In genomic region chr17:21041753-21042433, GRCh38 we compare ENCODE assay signal across 8 cellular contexts. TPM values are rescaled to one million over a fixed set of nuclear protein-coding genes. Genes with fewer than 3 reads are reported as not detected.
DNase-seq lines count a peak whose midpoint lies in the region; ATAC-seq, FAIRE-seq and TF ChIP-seq lines count a peak whose summit lies in the region.

No MANE protein-coding gene starts in this region.

- H3K79me2 ChIP-seq in HepG2 (ENCODE audit: insufficient read depth, low read length), result peaks cover 52% of the 10 kb centered on the region

- ATAC-seq in GM21576 (IDR thresholded peaks at IDR 0.05; ENCODE audit: unreplicated experiment) (peak; percentile 26), HepG2 (peak; percentile 26)

- no peak for FAIRE-seq in HepG2 (lab: Jason Lieb, UNC)

- H3K36me3 ChIP-seq in HepG2 (replicated peaks in 1 of 2; ENCODE audit: control insufficient read depth in 1 of 2, insufficient read depth in 2 of 2, low read length in 2 of 2), result peaks cover 0 to 12% of the 10 kb centered on the region in 2 experiments; a peak in 2 of 5 replicates

- no peaks in the 10 kb centered on the region for H3K27me3 Mint-ChIP-seq in activated CD4-positive, alpha-beta T cell treated with anti-CD3 and anti-CD28 coated beads, Interleukin-2, amount 10 ng/mL, durations not matched to agents 24 days and 14 days
- no peaks in the 10 kb centered on the region for H3K27me3 Mint-ChIP-seq in dendritic cell treated with granulocyte-macrophage colony-stimulating factor and Interleukin-4, amounts not matched to agents 40 ng/mL and 50 ng/mL, for 4 days

- peaks cover 46% of the 10 kb centered on the region for H3K4me1 ChIP-seq in HepG2 (ENCODE audit: insufficient read depth, low read length)

- DNase-seq in AG08396 (ENCODE audit: low spot score), result peak; percentile 73
- DNase-seq in NCI-H345 (lab: John Stamatoyannopoulos, UW), result peak; percentile 77
- peak; percentile 92 for DNase-seq in activated CD4-positive, alpha-beta T cell treated with anti-CD3 and anti-CD28 coated beads, Interleukin-2, amount 10 ng/mL, durations not matched to agents 24 days and 14 days
- DNase-seq in HepG2 (ENCODE audit: low spot score), result peak; percentile 71
- DNase-seq in stimulated activated CD4-positive, alpha-beta T cell treated with anti-CD3 and anti-CD28 coated beads, Interleukin-2, amount 100 ng/mL, for 24 hours, result peak; percentile 76 to 80
- DNase-seq in DMS153 (lab: John Stamatoyannopoulos, UW), result no peak

- CTCF ChIA-PET in HepG2 (lab: Yijun Ruan, JAX; ENCODE audit: low intra/inter-chr PET ratio, low total read pairs), result no interaction called here

- peak overlapping the region; percentile 82 to 100 (median 95) for H3K4me3 ChIP-seq in HepG2 (replicated peaks in 1 of 3; ENCODE audit: insufficient read depth in 1 of 3, low read depth in 2 of 3, low read length in 3 of 3)

- WGBS in HepG2 (ENCODE audit: low lambda C conversion rate), result 2% methylated on average over 40 of the region's 45 CpGs

- peaks cover 33% of the 10 kb centered on the region for H3K4me1 Mint-ChIP-seq in activated CD4-positive, alpha-beta T cell treated with anti-CD3 and anti-CD28 coated beads, Interleukin-2, amount 10 ng/mL, durations not matched to agents 24 days and 14 days
- peaks cover 40% of the 10 kb centered on the region for H3K4me1 Mint-ChIP-seq in dendritic cell treated with granulocyte-macrophage colony-stimulating factor and Interleukin-4, amounts not matched to agents 40 ng/mL and 50 ng/mL, for 4 days (ENCODE audit: low read depth)

- peak overlapping the region; percentile 97 for H3K27ac ChIP-seq in HepG2 (ENCODE audit: extremely low read length, insufficient read depth, low read length)

- TF ChIP-seq RAD21 in HepG2 (CRISPR knock-in tag; IDR thresholded peaks at IDR 0.05), result no peak

- POLR2A ChIA-PET in HepG2 (lab: Yijun Ruan, JAX), result interaction anchor here (0.6 to 2.2 kb wide), 6 partner anchors 9 to 245 kb away, joined by 3 to 21 read pairs (median 4); no protein-coding TSS in a partner anchor

- intact Hi-C loops in activated CD4-positive, alpha-beta T cell treated with anti-CD3 and anti-CD28 coated beads, Interleukin-2, amount 10 ng/mL, durations not matched to agents 24 days and 14 days (cut with micrococcal nuclease), result loop anchor here (2.0 kb wide), 1 partner anchor 243 kb away; the partner anchor contains the start of gene MAP2K3
- intact Hi-C loops in dendritic cell treated with granulocyte-macrophage colony-stimulating factor and Interleukin-4, amounts not matched to agents 40 ng/mL and 50 ng/mL, for 4 days (cut with micrococcal nuclease), result loop anchor here (2.0 to 5.0 kb wide), 5 partner anchors 70 to 235 kb away; partner anchors contain the start of genes DHRS7B and TMEM11
- intact Hi-C loops in HepG2 (cut with micrococcal nuclease; ENCODE audit: unreplicated experiment), result loop anchor here (2.0 to 10.0 kb wide), 2 partner anchors 85 to 243 kb away; partner anchors contain the start of genes DHRS7B and MAP2K3

- peak overlapping the region; percentile 100 for H3K4me3 Mint-ChIP-seq in activated CD4-positive, alpha-beta T cell treated with anti-CD3 and anti-CD28 coated beads, Interleukin-2, amount 10 ng/mL, durations not matched to agents 24 days and 14 days
- H3K4me3 Mint-ChIP-seq in dendritic cell treated with granulocyte-macrophage colony-stimulating factor and Interleukin-4, amounts not matched to agents 40 ng/mL and 50 ng/mL, for 4 days, result peak overlapping the region; percentile 100

- no peaks in the 10 kb centered on the region for H3K9me3 ChIP-seq in HepG2 (ENCODE audit: low read length)

- H3K36me3 Mint-ChIP-seq in activated CD4-positive, alpha-beta T cell treated with anti-CD3 and anti-CD28 coated beads, Interleukin-2, amount 10 ng/mL, durations not matched to agents 24 days and 14 days (ENCODE audit: low read depth), result peaks cover 19% of the 10 kb centered on the region
- H3K36me3 Mint-ChIP-seq in dendritic cell treated with granulocyte-macrophage colony-stimulating factor and Interleukin-4, amounts not matched to agents 40 ng/mL and 50 ng/mL, for 4 days (ENCODE audit: low read depth), result peaks cover 32% of the 10 kb centered on the region

- no peak overlapping the region for H2AFZ ChIP-seq in HepG2 (ENCODE audit: low read length)

- H3K27me3 ChIP-seq in HepG2 (ENCODE audit: control insufficient read depth in 1 of 2, insufficient read depth in 2 of 2, low read length in 2 of 2), result no peaks in the 10 kb centered on the region; a peak in 1 of 5 replicates

- peaks cover 51% of the 10 kb centered on the region for H4K20me1 ChIP-seq in HepG2 (ENCODE audit: insufficient read depth, low read length)

- no peak for TF ChIP-seq CTCF in HepG2 (CRISPR knock-in tag; IDR thresholded peaks at IDR 0.05)

- peak overlapping the region; percentile 79 for H3K4me2 ChIP-seq in HepG2 (ENCODE audit: low read depth, low read length)

- no peak for TF ChIP-seq EP300 in HepG2 (IDR thresholded peaks at IDR 0.05; ENCODE audit: low read depth in 2 of 2, low read length in 2 of 2)
- TF ChIP-seq EP300 in HepG2 (CRISPR knock-in tag; IDR thresholded peaks at IDR 0.05; ENCODE audit: borderline replicate concordance), result no peak

- peak overlapping the region; percentile 98 for H3K27ac Mint-ChIP-seq in activated CD4-positive, alpha-beta T cell treated with anti-CD3 and anti-CD28 coated beads, Interleukin-2, amount 10 ng/mL, durations not matched to agents 24 days and 14 days
- peak overlapping the region; percentile 97 for H3K27ac Mint-ChIP-seq in dendritic cell treated with granulocyte-macrophage colony-stimulating factor and Interleukin-4, amounts not matched to agents 40 ng/mL and 50 ng/mL, for 4 days

- no peak for TF ChIP-seq POLR2A in HepG2 (IDR thresholded peaks at IDR 0.05; ENCODE audit: insufficient read depth in 1 of 2, low read depth in 2 of 2, low read length in 2 of 2)

- H3K9ac ChIP-seq in HepG2 (ENCODE audit: insufficient read depth, low read depth, low read length), result peak overlapping the region; percentile 100

- BruUV-seq in HepG2 (replicated peaks; lab: Mats Ljungman, UMichigan), result TSS peak; percentile 60

- in situ Hi-C loops in HepG2 (cut with HindIII; ENCODE audit: extremely low pct_ligation_motif_present, low pct_unique_long_range_greater_than_20kb), result no loop called here

- H3K9me3 Mint-ChIP-seq in activated CD4-positive, alpha-beta T cell treated with anti-CD3 and anti-CD28 coated beads, Interleukin-2, amount 10 ng/mL, durations not matched to agents 24 days and 14 days, result no peaks in the 10 kb centered on the region
- no peaks in the 10 kb centered on the region for H3K9me3 Mint-ChIP-seq in dendritic cell treated with granulocyte-macrophage colony-stimulating factor and Interleukin-4, amounts not matched to agents 40 ng/mL and 50 ng/mL, for 4 days

TF ChIP-seq in HepG2, 621 proteins besides CTCF, POLR2A, EP300 and RAD21 (continues in another document):
- TF ChIP-seq RCOR2 (CRISPR knock-in tag; IDR thresholded peaks at IDR 0.05) (no peak), HINFP (CRISPR knock-in tag; IDR thresholded peaks at IDR 0.05; ENCODE audit: low read depth) (no peak), DNMT1 (CRISPR knock-in tag; IDR thresholded peaks at IDR 0.05) (no peak), ZFP36L1 (CRISPR knock-in tag; IDR thresholded peaks at IDR 0.05) (no peak)

RNA-seq across cellular contexts. Expression of gene USP22, which starts 0.9 kb away (rescaled TPM):
- total RNA-seq in activated CD4-positive, alpha-beta T cell treated with anti-CD3 and anti-CD28 coated beads, Interleukin-2, amount 10 ng/mL, durations not matched to agents 24 days and 14 days, result 144 and 152 TPM in 2 replicates
- 130 and 131 TPM in 2 replicates for total RNA-seq in HepG2 (2016; rRNA removed; fragmentation: Illumina TruSeq; extraction: Trizol)
- 17.2 and 17.3 TPM in 2 replicates for total RNA-seq in HepG2 (2016; cell fraction: cytosol; rRNA removed; fragmentation: Illumina TruSeq; extraction: Trizol; ENCODE audit: low read depth)
- total RNA-seq in HepG2 (2016; cell fraction: insoluble cytoplasmic fraction; rRNA removed; fragmentation: Illumina TruSeq; extraction: Trizol), result 119 and 130 TPM in 2 replicates
- 54.1 and 54.4 TPM in 2 replicates for total RNA-seq in HepG2 (2016; cell fraction: membrane; rRNA removed; fragmentation: Illumina TruSeq; extraction: Trizol)
- 79.5 and 96.3 TPM in 2 replicates for total RNA-seq in HepG2 (2016; cell fraction: nucleus; rRNA removed; fragmentation: Illumina TruSeq; extraction: Trizol)
- 98.0 and 124 TPM in 2 replicates for polyA plus RNA-seq in HepG2 (2011; rRNA removed)
- 56.8 and 60.3 TPM in 2 replicates for polyA plus RNA-seq in HepG2 (2011; cell fraction: cytosol; rRNA removed)
- polyA plus RNA-seq in HepG2 (2011; cell fraction: nucleus; rRNA removed), result 126 and 139 TPM in 2 replicates
- polyA plus RNA-seq in HepG2 (2012), result 65.0 and 69.3 TPM in 2 replicates
- 4.2 and 4.5 TPM in 2 replicates for polyA plus RNA-seq in HepG2 (2016; cell fraction: cytosol; fragmentation: Illumina TruSeq; extraction: Trizol; ENCODE audit: low read depth)
- 65.3 and 91.2 TPM in 2 replicates for polyA plus RNA-seq in HepG2 (2016; cell fraction: insoluble cytoplasmic fraction; fragmentation: Illumina TruSeq; extraction: Trizol; ENCODE audit: low read depth)
- 18.3 and 19.5 TPM in 2 replicates for polyA plus RNA-seq in HepG2 (2016; cell fraction: membrane; fragmentation: Illumina TruSeq; extraction: Trizol; ENCODE audit: low read depth)
- polyA plus RNA-seq in HepG2 (2016; cell fraction: nucleus; fragmentation: Illumina TruSeq; extraction: Trizol; ENCODE audit: insufficient read depth, low read depth), result 101 and 103 TPM in 2 replicates
- 337 and 421 TPM in 2 replicates for polyA minus RNA-seq in HepG2 (2011; rRNA and poly(A)+ RNA removed; ENCODE audit: low replicate concordance)
- polyA minus RNA-seq in HepG2 (2011; cell fraction: cytosol; rRNA and poly(A)+ RNA removed), result 104 and 120 TPM in 2 replicates
- 71.7 and 94.2 TPM in 2 replicates for polyA minus RNA-seq in HepG2 (2011; cell fraction: nucleus; rRNA and poly(A)+ RNA removed)
